ENCODE assay signal across 29 cellular contexts in the genomic region with DNA sequence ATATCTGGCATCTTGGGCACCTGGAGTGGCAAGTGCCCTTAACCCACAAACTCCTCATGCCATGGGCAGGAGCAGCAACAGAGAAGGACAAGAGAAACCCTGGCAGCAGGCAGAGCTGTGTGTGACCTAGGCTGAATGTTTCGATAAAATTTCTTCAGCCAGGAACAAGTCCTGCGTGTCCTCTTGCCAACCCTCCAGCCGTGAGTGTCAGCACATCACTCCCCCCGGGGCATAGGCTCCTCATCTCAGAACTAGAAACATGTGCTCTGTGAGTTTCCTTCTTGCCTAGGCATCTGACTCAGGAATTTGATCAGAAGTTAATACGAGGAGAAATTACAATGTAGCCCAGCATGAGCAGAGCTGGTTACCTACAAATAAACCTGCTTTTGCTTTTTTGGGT. TPM values are rescaled to one million over a fixed set of nuclear protein-coding genes. Genes with fewer than 3 reads are reported as not detected.
DNase-seq lines count a peak whose midpoint lies in the region; ATAC-seq and TF ChIP-seq lines count a peak whose summit lies in the region.
"Had no signal": no experiment of that assay in that cellular context is flagged by ENCODE, and none has a peak within 500 bp of the region (broad histone marks: within the 10 kb centered on the region; RNA-seq: fewer than 3 reads in every experiment).

No MANE protein-coding gene starts in this region.

- H3K4me1 Mint-ChIP-seq in type B pancreatic cell (ENCODE audit: unreplicated experiment) = no peaks in the 10 kb centered on the region
- H3K4me1 Mint-ChIP-seq: activated CD4-positive, alpha-beta memory T cell treated with anti-CD3 and anti-CD28 coated beads, Interleukin-2, amount 10 ng/mL, durations not matched to agents 7 days and 5 days; brain had no signal

- peaks cover 3% of the 10 kb centered on the region for H3K9me3 ChIP-seq in adipocyte (ENCODE audit: control insufficient read depth, low read length)
- H3K9me3 ChIP-seq: tibial artery had no signal

- no peak overlapping the region for H3K4me3 Mint-ChIP-seq in type B pancreatic cell
- H3K4me3 Mint-ChIP-seq: activated CD4-positive, alpha-beta memory T cell treated with anti-CD3 and anti-CD28 coated beads, Interleukin-2, amount 10 ng/mL, durations not matched to agents 7 days and 5 days; brain had no signal

- no peak for TF ChIP-seq CTCF in GM13976 (IDR thresholded peaks at IDR 0.05; ENCODE audit: borderline replicate concordance, control extremely low read depth, extremely low read depth, insufficient read depth, missing control alignments)
- no peak for TF ChIP-seq CTCF in type B pancreatic cell (conservative IDR thresholded peaks at IDR 0.05)
- no peak for TF ChIP-seq CTCF in coronary artery (IDR thresholded peaks at IDR 0.05)

- in situ Hi-C loops in GM13976 (cut with MboI; ENCODE audit: low sequenced_read_pairs, unreplicated experiment) = no loop called here

- ATAC-seq in left lobe of liver = peak; percentile 12
- ATAC-seq: sciatic nerve had no signal

- H3K36me3 ChIP-seq in adipocyte (ENCODE audit: control insufficient read depth, insufficient read depth, low read length, severe bottlenecking) = no peaks in the 10 kb centered on the region
- H3K36me3 ChIP-seq: tibial artery had no signal

- DNase-seq in GM13976 (ENCODE audit: low spot score) (peak; percentile 2), adipocyte (ENCODE audit: low read depth) (peak; percentile 25), left lobe of liver (ENCODE audit: low spot score) (peak; percentile 66), type B pancreatic cell (ENCODE audit: extremely low spot score, unreplicated experiment) (peak; percentile 25), SHP77 treated with DMSO at 0.1 percent for 48 hours (lab: John Stamatoyannopoulos, UW) (no peak), DMS79 (lab: John Stamatoyannopoulos, UW) (no peak), coronary artery (ENCODE audit: low spot score) (no peak)
- DNase-seq: activated CD4-positive, alpha-beta memory T cell treated with anti-CD3 and anti-CD28 coated beads, Interleukin-2, amount 10 ng/mL, durations not matched to agents 7 days and 5 days; activated CD4-positive, CD25-positive, alpha-beta regulatory T cell treated with anti-CD3 and anti-CD28 coated beads, Interleukin-2, amount 50 U/mL, for 72 hours; activated naive CD4-positive, alpha-beta T cell treated with anti-CD3 and anti-CD28 coated beads, Interleukin-2, amount 50 U/mL, for 16 hours; amniotic stem cell; C1 segment of cervical spinal cord; DND-41; HCEC 1CT; hypothalamus; NCI-H1436 treated with DMSO at 0.1 percent for 48 hours; NCI-H2107; PC-9; SHP77; stimulated activated CD4-positive, alpha-beta T cell treated with anti-CD3 and anti-CD28 coated beads, Interleukin-2, amount 100 ng/mL, for 48 hours; tibial artery had no signal

- H3K36me3 Mint-ChIP-seq in type B pancreatic cell = no peaks in the 10 kb centered on the region
- H3K36me3 Mint-ChIP-seq: brain had no signal

- no peaks in the 10 kb centered on the region for H3K9me3 Mint-ChIP-seq in type B pancreatic cell
- H3K9me3 Mint-ChIP-seq: activated CD4-positive, alpha-beta memory T cell treated with anti-CD3 and anti-CD28 coated beads, Interleukin-2, amount 10 ng/mL, durations not matched to agents 7 days and 5 days; activated T-helper 2 cell treated with anti-CD3 and anti-CD28 coated beads, Interferon-gamma antibody, Interleukin-2, Interleukin-4, amounts not matched to agents 10 μg/mL and 5 μg/mL and 100 μg/mL, durations not matched to agents 14 hours and 24 hours and 36 hours; brain had no signal

- H3K9ac ChIP-seq in adipocyte (ENCODE audit: low read length) = no peak overlapping the region

- H3K4me3 ChIP-seq in adipocyte (ENCODE audit: low read length) = no peak overlapping the region
- no peak overlapping the region for H3K4me3 ChIP-seq in coronary artery
- H3K4me3 ChIP-seq: PC-9, tibial artery had no signal

- H3K4me1 ChIP-seq in adipocyte (ENCODE audit: control insufficient read depth, insufficient read depth, low read length) = no peaks in the 10 kb centered on the region
- H3K4me1 ChIP-seq: tibial artery had no signal

- H3K27ac ChIP-seq in coronary artery = no peak overlapping the region
- H3K27ac ChIP-seq: PC-9, tibial artery had no signal

- no peaks in the 10 kb centered on the region for H3K27me3 Mint-ChIP-seq in type B pancreatic cell

- peaks cover 38% of the 10 kb centered on the region for H3K27me3 ChIP-seq in adipocyte (replicated peaks; ENCODE audit: control insufficient read depth, insufficient read depth, low read length)

- H3K27ac Mint-ChIP-seq in type B pancreatic cell = no peak overlapping the region
- H3K27ac Mint-ChIP-seq: activated CD4-positive, alpha-beta memory T cell treated with anti-CD3 and anti-CD28 coated beads, Interleukin-2, amount 10 ng/mL, durations not matched to agents 7 days and 5 days; activated T-helper 2 cell treated with anti-CD3 and anti-CD28 coated beads, Interferon-gamma antibody, Interleukin-2, Interleukin-4, amounts not matched to agents 10 μg/mL and 5 μg/mL and 100 μg/mL, durations not matched to agents 14 hours and 24 hours and 36 hours; brain; progenitor cell of endocrine pancreas had no signal

RNA-seq across cellular contexts. Expression of gene ABCG8, which starts 2.2 kb away (rescaled TPM):
- total RNA-seq in left lobe of liver = 121 TPM
- total RNA-seq in type B pancreatic cell (ENCODE audit: low replicate concordance) = 0.31 TPM in 1 of 2 replicates, not detected in the other
- total RNA-seq: activated CD4-positive, alpha-beta memory T cell treated with anti-CD3 and anti-CD28 coated beads, Interleukin-2, amount 10 ng/mL, durations not matched to agents 7 days and 5 days; glomerular endothelial cell; LHCN-M2; PC-9; progenitor cell of endocrine pancreas; sciatic nerve; T-helper 2 cell treated with Interferon-gamma antibody and Interleukin-4, amounts not matched to agents 100 ng/mL and 5 ng/mL, for 36 hours had no signal

RNA-seq across cellular contexts. Expression of gene ABCG5, which starts 2.3 kb away (rescaled TPM):
- total RNA-seq in left lobe of liver = 57.0 TPM
- total RNA-seq in type B pancreatic cell (ENCODE audit: low replicate concordance) = 0.10 and 0.36 TPM in 2 replicates
- total RNA-seq: activated CD4-positive, alpha-beta memory T cell treated with anti-CD3 and anti-CD28 coated beads, Interleukin-2, amount 10 ng/mL, durations not matched to agents 7 days and 5 days; cerebellum; glomerular endothelial cell; LHCN-M2; PC-9; progenitor cell of endocrine pancreas; sciatic nerve; T-helper 2 cell treated with Interferon-gamma antibody and Interleukin-4, amounts not matched to agents 100 ng/mL and 5 ng/mL, for 36 hours had no signal

Comparison
In these comparisons a context has a peak if more than half of its experiments do, and no peak if none do; other contexts are left out.
1. DNase-seq: peak in GM13976 (single experiment), adipocyte (single experiment), left lobe of liver (single experiment) and type B pancreatic cell (single experiment); none in SHP77 treated with DMSO at 0.1 percent for 48 hours (single experiment), DMS79 (single experiment) and coronary artery (single experiment).
2. RNA of gene ABCG8, which starts 2.2 kb away (total RNA-seq): 121 TPM in left lobe of liver (single experiment); 0.31 TPM in type B pancreatic cell; every median in the first group is over 10 times any median in the second.
3. RNA of gene ABCG5, which starts 2.3 kb away (total RNA-seq): 57.0 TPM in left lobe of liver (single experiment); 0.10 to 0.36 TPM in type B pancreatic cell; every median in the first group is over 10 times any median in the second.